In the genomic region with DNA sequence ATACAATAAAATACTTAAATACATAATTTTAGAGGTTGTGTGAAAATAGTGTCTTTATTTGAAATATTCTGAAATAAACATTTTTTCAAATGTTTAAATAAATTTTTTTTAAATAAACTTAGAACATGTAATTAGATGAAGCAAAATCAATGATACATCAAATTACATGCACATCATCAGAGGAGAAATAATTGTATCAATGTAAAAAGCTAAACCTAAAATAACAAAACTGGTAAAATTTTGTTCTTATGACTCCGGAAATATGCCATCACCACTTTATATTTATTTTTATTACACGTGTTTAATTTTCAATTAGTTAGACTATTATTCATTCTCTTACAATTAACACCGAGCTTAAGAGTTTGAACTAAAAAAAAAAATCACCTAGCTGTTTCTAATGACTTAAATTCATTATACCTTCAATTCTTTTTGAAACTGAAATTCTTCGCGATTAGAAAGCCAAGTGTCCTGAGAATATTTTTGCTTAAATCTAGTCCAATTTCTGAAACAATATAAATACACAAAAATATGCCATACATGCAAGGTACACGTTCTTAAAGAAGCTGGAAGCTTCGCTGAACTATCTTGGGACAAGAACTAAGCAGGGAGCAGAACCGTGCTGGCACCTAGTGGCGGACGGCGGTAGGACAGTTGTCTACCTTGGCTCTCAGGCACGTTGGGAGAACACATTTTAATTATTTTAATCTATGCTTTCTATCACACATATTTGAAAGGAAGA, we compare ENCODE assay signal across 8 cellular contexts.
A peak's percentile ranks its signal among the peaks of the same experiment; 100 is the strongest.
DNase-seq lines count a peak whose midpoint lies in the region; ATAC-seq and TF ChIP-seq lines count a peak whose summit lies in the region.

No MANE protein-coding gene starts in this region.

- no peaks in the 10 kb centered on the region for H3K9me3 Mint-ChIP-seq in nephron

- no peaks in the 10 kb centered on the region for H3K9me3 ChIP-seq in testis

- intact Hi-C loops in testis (cut with DNase I; ENCODE audit: low total_unique reads): no loop called here

- H3K27ac ChIP-seq in testis: no peak overlapping the region

- no peaks in the 10 kb centered on the region for H3K27me3 ChIP-seq in testis

- peaks cover 39% of the 10 kb centered on the region for H3K27me3 Mint-ChIP-seq in nephron (ENCODE audit: low read depth)

- no peak overlapping the region for H3K27ac Mint-ChIP-seq in nephron

- no peak for TF ChIP-seq POLR2A in testis (IDR thresholded peaks at IDR 0.05)

- H3K4me1 ChIP-seq in testis: no peaks in the 10 kb centered on the region

- TF ChIP-seq CTCF in nephron (IDR thresholded peaks at IDR 0.05; ENCODE audit: unreplicated experiment in 3 of 3) (peak; percentile 96 to 99 (median 98)), testis (IDR thresholded peaks at IDR 0.05) (peak; percentile 72 to 92 (median 81))

- H3K4me3 ChIP-seq in testis: no peak overlapping the region

- H3K4me1 Mint-ChIP-seq in nephron: no peaks in the 10 kb centered on the region

- no peaks in the 10 kb centered on the region for H3K36me3 ChIP-seq in testis (ENCODE audit: low read depth, missing control alignments)

- DNase-seq in DMS53 (lab: John Stamatoyannopoulos, UW) (peak; percentile 75), HT-29 (ENCODE audit: low spot score) (peak; percentile 80), NCI-H82 (lab: John Stamatoyannopoulos, UW) (peak; percentile 72), fibroblast of gingiva (ENCODE audit: low read depth) (peak; percentile 75), testis (peak; percentile 87)
- DNase-seq in activated CD8-positive, alpha-beta memory T cell treated with anti-CD3 and anti-CD28 coated beads, Interleukin-2, amount 50 U/mL, for 4 hours: peak; percentile 29

- 19 to 25% methylated on average over 12 of the region's 12 CpGs for WGBS in testis, 2 donors

- no peaks in the 10 kb centered on the region for H3K36me3 Mint-ChIP-seq in nephron (ENCODE audit: low read depth)

- no peak overlapping the region for H3K4me3 Mint-ChIP-seq in nephron

- peak; percentile 87 for ATAC-seq in GM21447 (IDR thresholded peaks at IDR 0.05; ENCODE audit: unreplicated experiment)

Comparison
In these comparisons a context has a peak if more than half of its experiments do, and no peak if none do; other contexts are left out.
1. DNase-seq: peak in every context shown above with its lines; median percentile 87 in testis; 80 in HT-29; 75 in DMS53; 75 in fibroblast of gingiva; 72 in NCI-H82; 29 in activated CD8-positive, alpha-beta memory T cell treated with anti-CD3 and anti-CD28 coated beads, Interleukin-2, amount 50 U/mL, for 4 hours.